ENCODE assay signal across 19 cellular contexts in the genomic region with DNA sequence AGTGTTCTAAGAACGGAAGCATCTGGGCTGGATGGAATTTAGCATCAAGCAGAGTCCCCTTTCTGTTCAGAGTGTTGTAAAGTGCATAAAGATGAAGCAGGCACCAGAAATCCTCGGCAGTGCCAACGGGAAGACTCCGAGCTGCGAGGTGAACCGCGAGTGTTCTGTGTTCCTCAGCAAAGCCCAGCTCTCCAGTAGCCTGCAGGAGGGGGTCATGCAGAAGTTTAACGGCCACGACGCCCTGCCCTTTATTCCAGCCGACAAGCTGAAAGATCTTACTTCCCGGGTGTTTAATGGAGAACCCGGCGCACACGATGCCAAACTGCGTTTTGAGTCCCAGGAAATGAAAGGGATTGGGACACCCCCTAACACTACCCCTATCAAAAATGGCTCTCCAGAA.
"Had no signal": no experiment of that assay in that cellular context is flagged by ENCODE, and none has a peak within 500 bp of the region (broad histone marks: within the 10 kb centered on the region; RNA-seq: fewer than 3 reads in every experiment).

No MANE protein-coding gene starts in this region.

- H3K27me3 Mint-ChIP-seq: activated B cell treated with CpG ODN at 0.5 μM for 24 hours; activated CD8-positive, alpha-beta T cell treated with anti-CD3 and anti-CD28 coated beads for 36 hours; activated naive CD8-positive, alpha-beta T cell treated with anti-CD3 and anti-CD28 coated beads for 36 hours; dendritic cell treated with granulocyte-macrophage colony-stimulating factor and Interleukin-4, amounts not matched to agents 40 ng/mL and 50 ng/mL, for 4 days; T-cell had no signal

- H3K4me2 ChIP-seq: SK-N-SH had no signal

- H3K27me3 ChIP-seq: body of pancreas, foreskin keratinocyte, tibial artery had no signal

- H3K4me3 ChIP-seq: body of pancreas, tibial artery had no signal

- H3K4me3 Mint-ChIP-seq: activated B cell treated with CpG ODN at 0.5 μM for 24 hours; activated CD8-positive, alpha-beta T cell treated with anti-CD3 and anti-CD28 coated beads for 36 hours; activated naive CD8-positive, alpha-beta T cell treated with anti-CD3 and anti-CD28 coated beads for 36 hours; dendritic cell treated with granulocyte-macrophage colony-stimulating factor and Interleukin-4, amounts not matched to agents 40 ng/mL and 50 ng/mL, for 4 days; immature natural killer cell; T-cell had no signal

- H3K9me3 ChIP-seq: body of pancreas, SK-N-SH, tibial artery had no signal

- H3K4me1 ChIP-seq: body of pancreas, foreskin keratinocyte, parathyroid adenoma had no signal

- H3K27ac Mint-ChIP-seq: activated B cell treated with CpG ODN at 0.5 μM for 24 hours; activated CD8-positive, alpha-beta T cell treated with anti-CD3 and anti-CD28 coated beads for 36 hours; activated naive CD8-positive, alpha-beta T cell treated with anti-CD3 and anti-CD28 coated beads for 36 hours; dendritic cell treated with granulocyte-macrophage colony-stimulating factor and Interleukin-4, amounts not matched to agents 40 ng/mL and 50 ng/mL, for 4 days; T-cell had no signal

- DNase-seq: activated B cell treated with CpG ODN at 0.5 μM for 24 hours; activated CD4-positive, alpha-beta T cell treated with anti-CD3 and anti-CD28 coated beads for 48 hours; activated CD8-positive, alpha-beta T cell treated with anti-CD3 and anti-CD28 coated beads for 36 hours; activated gamma-delta T cell treated with Interleukin-2 at 50 U/mL for 16 hours; activated naive CD8-positive, alpha-beta T cell treated with anti-CD3 and anti-CD28 coated beads for 36 hours; activated T-cell treated with anti-CD3 and anti-CD28 coated beads, Interleukin-2, amount 50 U/mL, for 48 hours; amygdala; body of pancreas; effector memory CD4-positive, alpha-beta T cell; foreskin keratinocyte; immature natural killer cell; SK-N-SH; stimulated activated CD4-positive, alpha-beta T cell treated with anti-CD3 and anti-CD28 coated beads, Interleukin-15, amount 100 ng/mL, for 24 hours; stimulated activated CD4-positive, alpha-beta T cell treated with anti-CD3 and anti-CD28 coated beads, Interleukin-4, amount 100 ng/mL, for 1 hour; stimulated activated naive CD4-positive, alpha-beta T cell; T-cell; tibial artery had no signal

- ATAC-seq: activated CD8-positive, alpha-beta T cell treated with anti-CD3 and anti-CD28 coated beads for 36 hours; body of pancreas; foreskin keratinocyte; T-cell had no signal

- H3K9me3 Mint-ChIP-seq: activated B cell treated with CpG ODN at 0.5 μM for 24 hours; activated CD8-positive, alpha-beta T cell treated with anti-CD3 and anti-CD28 coated beads for 36 hours; activated naive CD8-positive, alpha-beta T cell treated with anti-CD3 and anti-CD28 coated beads for 36 hours; dendritic cell treated with granulocyte-macrophage colony-stimulating factor and Interleukin-4, amounts not matched to agents 40 ng/mL and 50 ng/mL, for 4 days; immature natural killer cell; T-cell had no signal

- H3K27ac ChIP-seq: body of pancreas, foreskin keratinocyte, parathyroid adenoma, tibial artery had no signal

- H3K9ac ChIP-seq: parathyroid adenoma, SK-N-SH had no signal

- H2AFZ ChIP-seq: parathyroid adenoma had no signal

- H3K9me2 ChIP-seq: SK-N-SH had no signal
